Comparison of ENCODE assay signal across 1 cellular context in genomic region chr3:48661501-48662139, GRCh38.
A peak's percentile ranks its signal among the peaks of the same experiment; 100 is the strongest.
TF ChIP-seq lines count a peak whose summit lies in the region.

No MANE protein-coding gene starts in this region.

TF ChIP-seq in K562, 482 proteins besides CTCF, POLR2A, EP300 and RAD21 (continued from another document and continues in another):
- no peak for TF ChIP-seq HOMEZ (CRISPR knock-in tag; IDR thresholded peaks at IDR 0.05)
- no peak for TF ChIP-seq POU5F1 (IDR thresholded peaks at IDR 0.05; ENCODE audit: borderline replicate concordance, low read depth, low read length, partially characterized antibody)
- no peak for TF ChIP-seq TFE3 (CRISPR knock-in tag; IDR thresholded peaks at IDR 0.05)
- TF ChIP-seq SLC30A9 (CRISPR knock-in tag; IDR thresholded peaks at IDR 0.05) = no peak
- TF ChIP-seq HDAC6 (IDR thresholded peaks at IDR 0.05; ENCODE audit: low read depth, low read length) = no peak
- no peak for TF ChIP-seq KLF13 (tag; IDR thresholded peaks at IDR 0.05; ENCODE audit: borderline replicate concordance, low read depth)
- TF ChIP-seq ZNF57 (CRISPR knock-in tag; IDR thresholded peaks at IDR 0.05) = no peak
- no peak for TF ChIP-seq SRSF1 (IDR thresholded peaks at IDR 0.05; ENCODE audit: low read depth, low read length)
- peak; percentile 92 for TF ChIP-seq MXI1 (IDR thresholded peaks at IDR 0.05; ENCODE audit: low read depth, low read length)
- TF ChIP-seq ZFP36 (IDR thresholded peaks at IDR 0.05; ENCODE audit: low read depth, low read length, partially characterized antibody) = no peak
- TF ChIP-seq RBBP5 (IDR thresholded peaks at IDR 0.05; ENCODE audit: borderline replicate concordance, insufficient read depth, low read length, poor library complexity, severe bottlenecking) = no peak
- no peak for TF ChIP-seq ZNF408 (CRISPR knock-in tag; IDR thresholded peaks at IDR 0.05; ENCODE audit: low read depth)
- TF ChIP-seq E2F4 (CRISPR knock-in tag; IDR thresholded peaks at IDR 0.05; ENCODE audit: low read depth) = peak; percentile 95
- peak; percentile 92 for TF ChIP-seq ZNF12 (CRISPR knock-in tag; IDR thresholded peaks at IDR 0.05)
- 0 out of 2 replicates have a peak, but pooled peaks have one; percentile 81 for TF ChIP-seq PREB (CRISPR knock-in tag; IDR thresholded peaks at IDR 0.05)
- TF ChIP-seq TOE1 (IDR thresholded peaks at IDR 0.05; ENCODE audit: borderline replicate concordance) = no peak
- TF ChIP-seq TOE1 (CRISPR knock-in tag; IDR thresholded peaks at IDR 0.05; ENCODE audit: borderline replicate concordance, low read depth) = peak; percentile 100
- TF ChIP-seq NBN (IDR thresholded peaks at IDR 0.05; ENCODE audit: low read depth) = no peak
- no peak for TF ChIP-seq ELF1 (tag; IDR thresholded peaks at IDR 0.05)
- no peak for TF ChIP-seq RFX7 (CRISPR knock-in tag; IDR thresholded peaks at IDR 0.05)
- TF ChIP-seq CREB1 (IDR thresholded peaks at IDR 0.05) = no peak
- peak; percentile 87 for TF ChIP-seq CREB1 (CRISPR knock-in tag; IDR thresholded peaks at IDR 0.05)
- no peak for TF ChIP-seq JUND (IDR thresholded peaks at IDR 0.05; ENCODE audit: borderline replicate concordance, low read depth, low read length)
- TF ChIP-seq JUND (tag; IDR thresholded peaks at IDR 0.05; ENCODE audit: borderline replicate concordance, low read depth, low read length) = no peak; the same call in 2 of the 3 replicates
- no peak for TF ChIP-seq KDM1A (IDR thresholded peaks at IDR 0.05)
- TF ChIP-seq ETV1 (tag; conservative IDR thresholded peaks at IDR 0.05; ENCODE audit: low read depth) = no peak
- TF ChIP-seq NEUROD1 (IDR thresholded peaks at IDR 0.05; ENCODE audit: borderline replicate concordance, low read depth, low read length, partially characterized antibody) = no peak
- peak in 1 of 2 experiments; percentile 93; a peak in 2 of 4 replicates for TF ChIP-seq RCOR1 (IDR thresholded peaks at IDR 0.05; ENCODE audit: borderline replicate concordance in 1 of 2, low read depth in 2 of 2, low read length in 2 of 2)
- no peak for TF ChIP-seq ZNF41 (CRISPR knock-in tag; conservative IDR thresholded peaks at IDR 0.05)
- peak; percentile 62 for TF ChIP-seq PRDM10 (IDR thresholded peaks at IDR 0.05; ENCODE audit: partially characterized antibody)
- no peak for TF ChIP-seq SFPQ (IDR thresholded peaks at IDR 0.05; ENCODE audit: low read depth, low read length)
- no peak for TF ChIP-seq POLR3G (IDR thresholded peaks at IDR 0.05; ENCODE audit: extremely low read depth, insufficient read length, insufficient replicate concordance)
- peak; percentile 98 for TF ChIP-seq NR1H2 (CRISPR knock-in tag; IDR thresholded peaks at IDR 0.05)
- no peak for TF ChIP-seq ZNF655 (CRISPR knock-in tag; IDR thresholded peaks at IDR 0.05)
- TF ChIP-seq NR3C1 (CRISPR knock-in tag; IDR thresholded peaks at IDR 0.05) = peak; percentile 100
- no peak for TF ChIP-seq ZNF780A (CRISPR knock-in tag; IDR thresholded peaks at IDR 0.05)
- peak; percentile 95; the same call in 1 of the 2 replicates for TF ChIP-seq DMBX1 (CRISPR knock-in tag; IDR thresholded peaks at IDR 0.05; ENCODE audit: borderline replicate concordance)
- TF ChIP-seq ZBTB7A (IDR thresholded peaks at IDR 0.05; ENCODE audit: borderline replicate concordance, control insufficient read depth, low read depth, low read length) = peak; percentile 43; the same call in 1 of the 2 replicates
- no peak for TF ChIP-seq MTF1 (CRISPR knock-in tag; IDR thresholded peaks at IDR 0.05; ENCODE audit: borderline replicate concordance)
- TF ChIP-seq RB1 (IDR thresholded peaks at IDR 0.05; ENCODE audit: low read depth) = peak; percentile 49; the same call in 1 of the 2 replicates
- peak; percentile 63 to 96 for TF ChIP-seq TEAD1 (CRISPR knock-in tag; IDR thresholded peaks at IDR 0.05)
- TF ChIP-seq ZNF133 (CRISPR knock-in tag; IDR thresholded peaks at IDR 0.05) = no peak
- TF ChIP-seq NR2C1 (IDR thresholded peaks at IDR 0.05) = no peak
- 0 out of 2 replicates have a peak, but pooled peaks have one; percentile 36 for TF ChIP-seq NR2C1 (tag; IDR thresholded peaks at IDR 0.05)
- no peak for TF ChIP-seq ZBTB12 (CRISPR knock-in tag; IDR thresholded peaks at IDR 0.05)
- no peak for TF ChIP-seq ZHX1 (conservative IDR thresholded peaks at IDR 0.05; ENCODE audit: low read length)
- TF ChIP-seq ZNF311 (CRISPR knock-in tag; IDR thresholded peaks at IDR 0.05) = peak; percentile 61; the same call in 1 of the 2 replicates
- no peak for TF ChIP-seq SRSF9 (IDR thresholded peaks at IDR 0.05; ENCODE audit: borderline replicate concordance, low read depth, low read length)
- TF ChIP-seq ZBTB8A (IDR thresholded peaks at IDR 0.05; ENCODE audit: partially characterized antibody) = no peak
- no peak for TF ChIP-seq HSF4 (CRISPR knock-in tag; IDR thresholded peaks at IDR 0.05; ENCODE audit: borderline replicate concordance)
- TF ChIP-seq HMGN3 (IDR thresholded peaks at IDR 0.05; ENCODE audit: borderline replicate concordance, extremely low read depth, insufficient read length, low read depth, low read length) = no peak
- peak; percentile 11 for TF ChIP-seq MEIS2 (IDR thresholded peaks at IDR 0.05; ENCODE audit: partially characterized antibody)
- TF ChIP-seq ZNF121 (CRISPR knock-in tag; conservative IDR thresholded peaks at IDR 0.05) = no peak; the same call in 1 of the 2 replicates
- no peak for TF ChIP-seq KDM4B (IDR thresholded peaks at IDR 0.05; ENCODE audit: borderline replicate concordance in 2 of 2, low read depth in 1 of 2)
- TF ChIP-seq YBX1 (IDR thresholded peaks at IDR 0.05) = no peak
